In the genomic region with DNA sequence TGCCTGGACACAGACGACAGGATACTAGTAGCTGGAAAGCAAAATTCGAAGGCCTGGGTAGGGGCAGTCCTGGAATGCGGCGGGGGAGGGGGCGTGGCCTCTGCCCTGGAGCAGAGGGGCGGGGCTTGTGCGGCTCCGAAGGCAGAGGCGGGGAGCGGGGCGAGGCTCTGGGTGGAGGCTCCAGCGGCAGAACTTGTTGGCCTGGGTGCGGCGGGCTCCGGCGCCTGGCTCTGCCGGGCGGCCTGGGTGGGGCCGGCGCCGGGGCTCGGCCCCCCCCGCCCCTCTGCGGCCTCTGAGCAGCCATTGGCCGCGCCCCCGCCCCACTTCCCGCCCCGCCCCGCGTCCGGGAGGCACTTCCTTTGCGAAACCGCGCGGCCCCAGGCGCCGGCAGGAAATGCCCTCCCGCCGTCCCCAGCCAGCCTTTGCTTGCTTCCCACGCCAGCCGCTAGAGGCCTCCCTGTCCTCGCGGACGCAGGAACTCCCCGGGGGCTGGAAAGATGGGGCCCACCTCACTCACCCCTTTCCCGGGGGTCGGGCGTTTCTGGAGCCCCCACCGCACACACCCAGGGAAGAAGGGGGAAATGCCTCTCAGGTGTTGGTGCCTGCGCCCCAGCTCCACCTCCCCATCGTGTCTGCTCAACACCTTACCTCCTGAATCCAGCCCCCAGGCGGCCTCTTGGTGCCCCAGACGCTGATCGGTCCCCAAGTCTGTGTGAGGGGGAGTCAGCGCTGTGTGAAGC, we compare ENCODE assay signal across 1 cellular context.
TF ChIP-seq lines count a peak whose summit lies in the region.

No MANE protein-coding gene starts in this region.

TF ChIP-seq in WTC11, 78 proteins besides CTCF, POLR2A, EP300 and RAD21 (continued from another document):
- TF ChIP-seq ZNF281 (CRISPR knock-in tag; IDR thresholded peaks at IDR 0.05), result 0 out of 2 replicates have a peak, but pooled peaks have one; percentile 18
